In the genomic region with DNA sequence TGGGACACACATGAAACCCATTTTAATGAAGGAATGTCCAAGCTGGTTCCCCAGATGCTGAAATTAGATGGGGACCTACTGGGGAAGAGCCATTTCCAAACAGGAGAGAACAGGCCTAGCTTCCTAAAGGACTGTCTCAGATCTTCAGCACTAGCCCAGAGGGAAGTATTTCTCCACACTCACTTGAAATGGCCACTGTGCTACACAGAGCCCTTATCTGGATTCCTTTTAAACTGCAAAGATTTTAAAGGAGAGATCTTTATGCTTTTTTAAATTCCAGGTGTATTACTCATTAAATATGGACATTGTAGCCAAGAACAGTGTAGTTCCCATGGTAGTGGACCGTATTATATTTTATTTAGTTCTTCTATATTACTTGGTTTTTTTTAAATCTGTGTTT, we compare ENCODE assay signal across 12 cellular contexts.
DNase-seq lines count a peak whose midpoint lies in the region; ATAC-seq and TF ChIP-seq lines count a peak whose summit lies in the region.
"Had no signal": no experiment of that assay in that cellular context is flagged by ENCODE, and none has a peak within 500 bp of the region (broad histone marks: within the 10 kb centered on the region; RNA-seq: fewer than 3 reads in every experiment).

No MANE protein-coding gene starts in this region.

- no peaks in the 10 kb centered on the region for H3K9me2 ChIP-seq in MM.1S (replicated peaks; ENCODE audit: insufficient read depth, low read length)

- no peaks in the 10 kb centered on the region for H3K4me1 Mint-ChIP-seq in activated T-helper 2 cell treated with anti-CD3 and anti-CD28 coated beads, Interferon-gamma antibody, Interleukin-2, Interleukin-4, amounts not matched to agents 10 μg/mL and 5 μg/mL and 100 μg/mL, durations not matched to agents 14 hours and 24 hours and 36 hours (ENCODE audit: low read depth)
- H3K4me1 Mint-ChIP-seq: CD8-positive, alpha-beta memory T cell had no signal

- H3K9me3 ChIP-seq in upper lobe of right lung (no peaks in the 10 kb centered on the region), MM.1S (replicated peaks; ENCODE audit: insufficient read depth, low read length) (no peaks in the 10 kb centered on the region)
- H3K9me3 ChIP-seq: A549, BE2C had no signal

- no peak overlapping the region for H3K4me3 Mint-ChIP-seq in activated T-helper 2 cell treated with anti-CD3 and anti-CD28 coated beads, Interferon-gamma antibody, Interleukin-2, Interleukin-4, amounts not matched to agents 10 μg/mL and 5 μg/mL and 100 μg/mL, durations not matched to agents 14 hours and 24 hours and 36 hours (ENCODE audit: low read depth)
- H3K4me3 Mint-ChIP-seq: CD8-positive, alpha-beta memory T cell had no signal

- H3K4me3 ChIP-seq in choroid plexus epithelial cell (ENCODE audit: low read depth, low read length), result no peak overlapping the region
- no peak overlapping the region for H3K4me3 ChIP-seq in upper lobe of right lung
- no peak overlapping the region for H3K4me3 ChIP-seq in MM.1S (ENCODE audit: low read length)
- H3K4me3 ChIP-seq: A549, GM12878 had no signal

- H3K4me1 ChIP-seq in upper lobe of right lung (no peaks in the 10 kb centered on the region), MM.1S (ENCODE audit: low read length) (no peaks in the 10 kb centered on the region)
- H3K4me1 ChIP-seq: A549, BE2C had no signal

- intact Hi-C loops in upper lobe of right lung (cut with DNase I), result no loop called here
- intact Hi-C loops in activated T-helper 2 cell treated with anti-CD3 and anti-CD28 coated beads, Interferon-gamma antibody, Interleukin-2, Interleukin-4, amounts not matched to agents 10 μg/mL and 5 μg/mL and 100 μg/mL, durations not matched to agents 14 hours and 24 hours and 36 hours (cut with micrococcal nuclease), result no loop called here

- H3F3A ChIP-seq in MM.1S (ENCODE audit: insufficient read depth, low read length), result no peaks in the 10 kb centered on the region

- no peak overlapping the region for H3K9ac ChIP-seq in MM.1S (ENCODE audit: low read length)

- no peak overlapping the region for H2AFZ ChIP-seq in MM.1S (ENCODE audit: low read length)

- H3K27ac ChIP-seq in upper lobe of right lung (no peak overlapping the region), MM.1S (ENCODE audit: low read length) (no peak overlapping the region)
- H3K27ac ChIP-seq: A549 had no signal

- TF ChIP-seq CTCF in choroid plexus epithelial cell (conservative IDR thresholded peaks at IDR 0.05; ENCODE audit: low read depth, low read length) (no peak), upper lobe of right lung (IDR thresholded peaks at IDR 0.05) (no peak), MM.1S (IDR thresholded peaks at IDR 0.05; ENCODE audit: low read length) (no peak)

- H3K36me3 Mint-ChIP-seq in activated T-helper 2 cell treated with anti-CD3 and anti-CD28 coated beads, Interferon-gamma antibody, Interleukin-2, Interleukin-4, amounts not matched to agents 10 μg/mL and 5 μg/mL and 100 μg/mL, durations not matched to agents 14 hours and 24 hours and 36 hours (ENCODE audit: low read depth), result no peaks in the 10 kb centered on the region
- H3K36me3 Mint-ChIP-seq: CD8-positive, alpha-beta memory T cell had no signal

- peaks cover 4% of the 10 kb centered on the region for H3K27me3 ChIP-seq in upper lobe of right lung
- H3K27me3 ChIP-seq in MM.1S (replicated peaks; ENCODE audit: insufficient read depth, low read length), result no peaks in the 10 kb centered on the region
- H3K27me3 ChIP-seq: BE2C had no signal

- no peak overlapping the region for H3K27ac Mint-ChIP-seq in activated T-helper 2 cell treated with anti-CD3 and anti-CD28 coated beads, Interferon-gamma antibody, Interleukin-2, Interleukin-4, amounts not matched to agents 10 μg/mL and 5 μg/mL and 100 μg/mL, durations not matched to agents 14 hours and 24 hours and 36 hours
- H3K27ac Mint-ChIP-seq: CD8-positive, alpha-beta memory T cell had no signal

- H3K79me2 ChIP-seq in MM.1S (ENCODE audit: low read length), result no peaks in the 10 kb centered on the region

- DNase-seq in ELR (ENCODE audit: low read depth), result peak; percentile 1
- peak; percentile 14 for DNase-seq in amniotic epithelial cell (ENCODE audit: low read depth)
- peak; percentile 48 for DNase-seq in choroid plexus epithelial cell (ENCODE audit: low read depth)
- no peak for DNase-seq in upper lobe of right lung
- no peak for DNase-seq in MM.1S
- no peak for DNase-seq in activated T-helper 2 cell treated with anti-CD3 and anti-CD28 coated beads, Interferon-gamma antibody, Interleukin-2, Interleukin-4, amounts not matched to agents 10 μg/mL and 5 μg/mL and 100 μg/mL, durations not matched to agents 14 hours and 24 hours and 36 hours (ENCODE audit: low spot score)
- DNase-seq: BE2C; CD8-positive, alpha-beta memory T cell; DMS 273 treated with DMSO at 0.1 percent for 48 hours had no signal

- H4K20me1 ChIP-seq in MM.1S (ENCODE audit: insufficient read depth, low read length), result no peaks in the 10 kb centered on the region

- H3K36me3 ChIP-seq in upper lobe of right lung, result no peaks in the 10 kb centered on the region
- H3K36me3 ChIP-seq in MM.1S (replicated peaks; ENCODE audit: insufficient read depth, low read length), result no peaks in the 10 kb centered on the region
- H3K36me3 ChIP-seq: BE2C had no signal

- H3K27me3 Mint-ChIP-seq in activated T-helper 2 cell treated with anti-CD3 and anti-CD28 coated beads, Interferon-gamma antibody, Interleukin-2, Interleukin-4, amounts not matched to agents 10 μg/mL and 5 μg/mL and 100 μg/mL, durations not matched to agents 14 hours and 24 hours and 36 hours (ENCODE audit: low read depth), result peaks cover 3% of the 10 kb centered on the region

- no peak overlapping the region for H3K4me2 ChIP-seq in MM.1S (ENCODE audit: low read depth, low read length)
- H3K4me2 ChIP-seq: A549 had no signal

- no peaks in the 10 kb centered on the region for H3K9me3 Mint-ChIP-seq in activated T-helper 2 cell treated with anti-CD3 and anti-CD28 coated beads, Interferon-gamma antibody, Interleukin-2, Interleukin-4, amounts not matched to agents 10 μg/mL and 5 μg/mL and 100 μg/mL, durations not matched to agents 14 hours and 24 hours and 36 hours
- H3K9me3 Mint-ChIP-seq: CD8-positive, alpha-beta memory T cell had no signal

- ATAC-seq in upper lobe of right lung, result peak; percentile 45
- ATAC-seq in HG03039 (IDR thresholded peaks at IDR 0.05; ENCODE audit: unreplicated experiment), result no peak
- ATAC-seq: A549, GM12878 had no signal

Comparison
In these comparisons a context has a peak if more than half of its experiments do, and no peak if none do; other contexts are left out.
1. DNase-seq: peak in ELR (single experiment), amniotic epithelial cell (single experiment) and choroid plexus epithelial cell (single experiment); none in upper lobe of right lung (single experiment), MM.1S (single experiment) and activated T-helper 2 cell treated with anti-CD3 and anti-CD28 coated beads, Interferon-gamma antibody, Interleukin-2, Interleukin-4, amounts not matched to agents 10 μg/mL and 5 μg/mL and 100 μg/mL, durations not matched to agents 14 hours and 24 hours and 36 hours (single experiment).